15 cellular contexts compared by ENCODE assay signal in genomic region chr5:128669803-128670202, GRCh38.
DNase-seq lines count a peak whose midpoint lies in the region; ATAC-seq, FAIRE-seq and TF ChIP-seq lines count a peak whose summit lies in the region.
"Had no signal": no experiment of that assay in that cellular context is flagged by ENCODE, and none has a peak within 500 bp of the region (broad histone marks: within the 10 kb centered on the region; RNA-seq: fewer than 3 reads in every experiment).

No MANE protein-coding gene starts in this region.

- no peak for TF ChIP-seq POLR2A in A549 (IDR thresholded peaks at IDR 0.05; ENCODE audit: low read length)

- CTCF ChIA-PET in A549 (lab: Yijun Ruan, JAX), result interaction anchor here (1.0 kb wide), 1 partner anchor 11 kb away, joined by 4 read pairs; no protein-coding TSS in a partner anchor

- H3K9me3 ChIP-seq in A549, result no peaks in the 10 kb centered on the region
- no peaks in the 10 kb centered on the region for H3K9me3 ChIP-seq in HAP-1
- H3K9me3 ChIP-seq: Caco-2, prostate gland had no signal

- no peaks in the 10 kb centered on the region for H3K27me3 ChIP-seq in HAP-1 (ENCODE audit: low read depth)

- H3K27ac ChIP-seq in A549, result no peak overlapping the region
- no peak overlapping the region for H3K27ac ChIP-seq in caudate nucleus (ENCODE audit: low read depth, low read length)
- H3K27ac ChIP-seq: prostate gland had no signal

- no peak for TF ChIP-seq EP300 in A549 (IDR thresholded peaks at IDR 0.05)

- in situ Hi-C loops in HAP-1 (cut with MboI; ENCODE audit: low sequenced_read_pairs), result no loop called here

- no peak overlapping the region for H3K4me3 ChIP-seq in A549
- no peak overlapping the region for H3K4me3 ChIP-seq in epithelial cell of esophagus (ENCODE audit: low read length)
- no peak overlapping the region for H3K4me3 ChIP-seq in HAP-1
- H3K4me3 ChIP-seq: prostate gland had no signal

- no peak overlapping the region for H3K4me2 ChIP-seq in A549

- TF ChIP-seq CTCF in A549 (IDR thresholded peaks at IDR 0.05) (no peak), epithelial cell of esophagus (IDR thresholded peaks at IDR 0.05; ENCODE audit: insufficient read depth, low read depth, low read length, missing control alignments) (no peak)

- WGBS in A549 (ENCODE audit: missing lambda C conversion rate), result 5% methylated on average over 2 of the region's 2 CpGs

- POLR2A ChIA-PET in A549 (lab: Yijun Ruan, JAX), result no interaction called here

- no peak for FAIRE-seq in A549 (lab: Jason Lieb, UNC)

- DNase-seq in A549 (ENCODE audit: low read depth in 1 of 2, low spot score in 1 of 2) (peak in 1 of 2 experiments; percentile 25), epithelial cell of esophagus (ENCODE audit: low read depth) (peak; percentile 55), caudate nucleus (lab: John Stamatoyannopoulos, UW) (no peak), HAP-1 (ENCODE audit: low spot score in 2 of 2) (no peak)
- DNase-seq in stimulated activated CD4-positive, alpha-beta T cell treated with anti-CD3 and anti-CD28 coated beads, Interleukin-12 subunit alpha, Interleukin-12 subunit beta, amount 100 ng/mL, for 4 hours, result no peak
- DNase-seq: activated naive CD8-positive, alpha-beta T cell treated with anti-CD3 and anti-CD28 coated beads, Interleukin-2, amount 10 ng/mL, durations not matched to agents 7 days and 5 days; Caco-2; naive thymus-derived CD4-positive, alpha-beta T cell; Right ventricle myocardium superior; stimulated activated CD4-positive, alpha-beta T cell treated with anti-CD3 and anti-CD28 coated beads, Interleukin-15, amount 100 ng/mL, for 24 hours had no signal

- no peak for TF ChIP-seq RAD21 in A549 (conservative IDR thresholded peaks at IDR 0.05 in 1 of 2, IDR thresholded peaks at IDR 0.05 in 1 of 2)

- no peaks in the 10 kb centered on the region for H3K36me3 ChIP-seq in HAP-1 (replicated peaks)
- H3K36me3 ChIP-seq: prostate gland had no signal

- ATAC-seq in A549 (no peak), GM18873 (IDR thresholded peaks at IDR 0.05; ENCODE audit: low FRiP score, unreplicated experiment) (peak; percentile 82), HG03521 (IDR thresholded peaks at IDR 0.05; ENCODE audit: unreplicated experiment) (peak; percentile 60), GM19035 (IDR thresholded peaks at IDR 0.05; ENCODE audit: unreplicated experiment) (no peak)
- ATAC-seq: left lobe of liver; naive thymus-derived CD4-positive, alpha-beta T cell had no signal

- H3K4me1 ChIP-seq in A549, result no peaks in the 10 kb centered on the region
- H3K4me1 ChIP-seq in HAP-1, result peaks cover 25% of the 10 kb centered on the region
- H3K4me1 ChIP-seq: Caco-2, prostate gland had no signal

TF ChIP-seq in A549, 52 proteins besides CTCF, POLR2A, EP300 and RAD21:
- no peak for TF ChIP-seq FOSL2 (IDR thresholded peaks at IDR 0.05)
- peak; percentile 21; the same call in 1 of the 2 replicates for TF ChIP-seq FOSL2 (CRISPR knock-in tag; IDR thresholded peaks at IDR 0.05)
- TF ChIP-seq HOXA7 (CRISPR knock-in tag; IDR thresholded peaks at IDR 0.05), result no peak
- TF ChIP-seq HDAC2 (IDR thresholded peaks at IDR 0.05), result no peak
- TF ChIP-seq GATA3 (IDR thresholded peaks at IDR 0.05; ENCODE audit: borderline replicate concordance), result no peak

Comparison
In these comparisons a context has a peak if more than half of its experiments do, and no peak if none do; other contexts are left out.
1. ATAC-seq: peak in GM18873 (single experiment) and HG03521 (single experiment); none in A549 (0 of 2) and GM19035 (single experiment).